2 cellular contexts compared by ENCODE assay signal in genomic region chr19:29247912-29248311, GRCh38.
TF ChIP-seq lines count a peak whose summit lies in the region.

No MANE protein-coding gene starts in this region.

TF ChIP-seq in GM23338, 12 proteins besides CTCF, POLR2A, EP300 and RAD21 (continued from another document):
- TF ChIP-seq REST (IDR thresholded peaks at IDR 0.05; ENCODE audit: unreplicated experiment): no peak
- TF ChIP-seq ZNF331 (CRISPR knock-in tag; IDR thresholded peaks at IDR 0.05; ENCODE audit: low read depth): no peak
- no peak for TF ChIP-seq EZH2 (IDR thresholded peaks at IDR 0.05; ENCODE audit: low read depth, unreplicated experiment)
- no peak for TF ChIP-seq NANOG (IDR thresholded peaks at IDR 0.05; ENCODE audit: borderline replicate concordance)
- TF ChIP-seq ZNF462 (CRISPR knock-in tag; IDR thresholded peaks at IDR 0.05): no peak
- no peak for TF ChIP-seq STAT1 (IDR thresholded peaks at IDR 0.05; ENCODE audit: unreplicated experiment)
- no peak for TF ChIP-seq EZH2phosphoT487 (IDR thresholded peaks at IDR 0.05; ENCODE audit: unreplicated experiment)
- no peak for TF ChIP-seq JUNB (IDR thresholded peaks at IDR 0.05; ENCODE audit: unreplicated experiment)
- TF ChIP-seq ZNF114 (CRISPR knock-in tag; IDR thresholded peaks at IDR 0.05): no peak

TF ChIP-seq in WTC11, 78 proteins besides CTCF, POLR2A, EP300 and RAD21 (continued from another document):
- TF ChIP-seq ERG (CRISPR knock-in tag; IDR thresholded peaks at IDR 0.05) (no peak), GTF2I (CRISPR knock-in tag; conservative IDR thresholded peaks at IDR 0.05) (no peak), RORB (CRISPR knock-in tag; IDR thresholded peaks at IDR 0.05) (no peak), USF2 (CRISPR knock-in tag; IDR thresholded peaks at IDR 0.05) (peak; percentile 64), CDX4 (CRISPR knock-in tag; IDR thresholded peaks at IDR 0.05; ENCODE audit: borderline replicate concordance) (no peak), USF1 (CRISPR knock-in tag; IDR thresholded peaks at IDR 0.05) (peak; percentile 43; the same call in 1 of the 2 replicates), TCF7 (CRISPR knock-in tag; IDR thresholded peaks at IDR 0.05; ENCODE audit: low read depth) (no peak), IRF2 (CRISPR knock-in tag; IDR thresholded peaks at IDR 0.05; ENCODE audit: borderline replicate concordance, low read depth) (no peak), E2F1 (CRISPR knock-in tag; IDR thresholded peaks at IDR 0.05) (no peak), TP53 (CRISPR knock-in tag; IDR thresholded peaks at IDR 0.05) (no peak), NFATC4 (CRISPR knock-in tag; IDR thresholded peaks at IDR 0.05) (no peak), FOXP4 (CRISPR knock-in tag; IDR thresholded peaks at IDR 0.05) (no peak), ZNF281 (CRISPR knock-in tag; IDR thresholded peaks at IDR 0.05) (no peak)
TF ChIP-seq in WTC11: peak in this region for 2.
